10 cellular contexts compared by ENCODE assay signal in the genomic region with DNA sequence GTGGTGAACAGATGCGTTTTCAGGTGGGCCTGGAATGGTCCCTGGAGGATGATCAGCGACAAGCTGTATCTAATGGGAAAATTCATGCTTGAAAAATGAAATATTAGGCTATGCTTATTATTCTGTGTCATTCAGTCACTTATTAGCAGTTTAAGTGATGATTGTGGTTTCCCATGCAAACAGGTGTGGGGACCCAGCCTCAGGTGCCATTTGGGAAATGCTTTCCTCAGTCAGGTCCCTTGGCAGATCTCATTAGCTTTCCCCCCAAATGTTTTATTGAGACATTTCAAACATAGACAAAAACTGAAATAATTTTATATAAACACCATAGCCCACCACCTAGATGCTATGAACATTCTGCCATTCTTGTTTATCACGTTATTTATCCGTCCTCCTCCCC. TPM values are rescaled to one million over a fixed set of nuclear protein-coding genes. Genes with fewer than 3 reads are reported as not detected.
DNase-seq lines count a peak whose midpoint lies in the region; ATAC-seq and TF ChIP-seq lines count a peak whose summit lies in the region.
"Had no signal": no experiment of that assay in that cellular context is flagged by ENCODE, and none has a peak within 500 bp of the region (broad histone marks: within the 10 kb centered on the region; RNA-seq: fewer than 3 reads in every experiment).

No MANE protein-coding gene starts in this region.

- H3K27me3 Mint-ChIP-seq in activated T-cell treated with anti-CD3 and anti-CD28 coated beads, Interleukin-2, amount 50 U/mL, for 4 hours (ENCODE audit: low read depth) = no peaks in the 10 kb centered on the region

- H3K4me3 ChIP-seq in ascending aorta (peak overlapping the region; percentile 57 to 67), right lobe of liver (peak overlapping the region; percentile 65 to 75 (median 67)), tibial artery (peak overlapping the region; percentile 41 to 48)

- H3K4me3 Mint-ChIP-seq in activated T-cell treated with anti-CD3 and anti-CD28 coated beads, Interleukin-2, amount 50 U/mL, for 4 hours = peak overlapping the region; percentile 80

- H3K36me3 ChIP-seq in ascending aorta = no peaks in the 10 kb centered on the region
- H3K36me3 ChIP-seq in right lobe of liver = no peaks in the 10 kb centered on the region
- no peaks in the 10 kb centered on the region for H3K36me3 ChIP-seq in tibial artery
- H3K36me3 ChIP-seq: BE2C had no signal

- intact Hi-C loops in ascending aorta (cut with DNase I) = no loop called here
- intact Hi-C loops in right lobe of liver (cut with DNase I) = loop anchor here in 1 of 2 donors (10.0 kb wide), 1 partner anchor 54 kb away; no protein-coding TSS in a partner anchor
- intact Hi-C loops in tibial artery (cut with DNase I; ENCODE audit: low total_unique reads) = no loop called here

- no peak for TF ChIP-seq CTCF in ascending aorta (IDR thresholded peaks at IDR 0.05)
- no peak for TF ChIP-seq CTCF in right lobe of liver (IDR thresholded peaks at IDR 0.05)
- no peak for TF ChIP-seq CTCF in tibial artery (IDR thresholded peaks at IDR 0.05)

- no peaks in the 10 kb centered on the region for H3K36me3 Mint-ChIP-seq in activated T-cell treated with anti-CD3 and anti-CD28 coated beads, Interleukin-2, amount 50 U/mL, for 4 hours (ENCODE audit: insufficient read depth)

- H3K27me3 ChIP-seq in ascending aorta (no peaks in the 10 kb centered on the region), right lobe of liver (no peaks in the 10 kb centered on the region), tibial artery (peaks cover 0 to 23% of the 10 kb centered on the region in 2 donors)

- H3K4me1 ChIP-seq in ascending aorta (no peaks in the 10 kb centered on the region), right lobe of liver (peaks cover 0 to 8% (median 3%) of the 10 kb centered on the region in 4 donors), tibial artery (peaks cover 0 to 9% (median 3%) of the 10 kb centered on the region in 4 donors)
- H3K4me1 ChIP-seq: BE2C had no signal

- no peaks in the 10 kb centered on the region for H3K9me3 Mint-ChIP-seq in activated T-cell treated with anti-CD3 and anti-CD28 coated beads, Interleukin-2, amount 50 U/mL, for 4 hours

- H3K4me1 Mint-ChIP-seq in activated T-cell treated with anti-CD3 and anti-CD28 coated beads, Interleukin-2, amount 50 U/mL, for 4 hours (ENCODE audit: low read depth) = peaks cover 35% of the 10 kb centered on the region

- no peak overlapping the region for H3K27ac ChIP-seq in ascending aorta
- H3K27ac ChIP-seq in right lobe of liver = peak overlapping the region in 2 of 3 donors; percentile 84 to 96
- H3K27ac ChIP-seq in tibial artery = no peak overlapping the region

- no peak for DNase-seq in activated T-cell treated with anti-CD3 and anti-CD28 coated beads, Interleukin-2, amount 50 U/mL, for 4 hours
- DNase-seq in activated T-cell treated with anti-CD3 and anti-CD28 coated beads, Interleukin-2, amount 50 U/mL, for 48 hours = no peak
- DNase-seq in ascending aorta (ENCODE audit: low spot score in 2 of 2) (no peak), right lobe of liver (no peak), tibial artery (no peak), AG20443 (ENCODE audit: low spot score) (no peak), NCI-H2107 (lab: John Stamatoyannopoulos, UW) (no peak)
- DNase-seq: BE2C, GOT3 had no signal

- TF ChIP-seq POLR2A in right lobe of liver (IDR thresholded peaks at IDR 0.05) = no peak

- ATAC-seq in activated T-cell treated with anti-CD3 and anti-CD28 coated beads, Interleukin-2, amount 50 U/mL, for 4 hours = no peak
- ATAC-seq in right lobe of liver (no peak), HG03521 (IDR thresholded peaks at IDR 0.05; ENCODE audit: unreplicated experiment) (no peak)

- 47% methylated on average over 4 of the region's 4 CpGs for WGBS in right lobe of liver (ENCODE audit: insufficient coverage, low coverage, low lambda C conversion rate, missing lambda C conversion rate)

- H3K9me3 ChIP-seq in ascending aorta (no peaks in the 10 kb centered on the region), right lobe of liver (no peaks in the 10 kb centered on the region), tibial artery (no peaks in the 10 kb centered on the region)
- H3K9me3 ChIP-seq: BE2C had no signal

RNA-seq across cellular contexts. Expression of gene SNX10, which starts 0.4 kb away (rescaled TPM):
- total RNA-seq in activated T-cell treated with anti-CD3 and anti-CD28 coated beads, Interleukin-2, amount 50 U/mL, for 4 hours = 10 to 100 TPM; 18.5 to 22.6 (median 18.9) TPM
- total RNA-seq in ascending aorta (3.5 TPM), right lobe of liver (10 to 100 TPM; 10.1 to 59.0 (median 37.7) TPM)

Comparison
In these comparisons a context has a peak if more than half of its experiments do, and no peak if none do; other contexts are left out.
1. H3K27ac ChIP-seq: peak in right lobe of liver (2 of 3); none in ascending aorta (0 of 2) and tibial artery (0 of 2).
2. Peak in every context shown above with its lines, with median percentiles within 50 percentile points of each other: H3K4me3 ChIP-seq.